ENCODE assay signal across 1 cellular context in genomic region chr4:83129258-83129657, GRCh38.
TF ChIP-seq lines count a peak whose summit lies in the region.

No MANE protein-coding gene starts in this region.

TF ChIP-seq in IMR-90, 13 proteins besides CTCF, POLR2A, EP300 and RAD21 (continued from another document):
- no peak for TF ChIP-seq USF2 (IDR thresholded peaks at IDR 0.05; ENCODE audit: low read depth, low read length)
- TF ChIP-seq CEBPB (IDR thresholded peaks at IDR 0.05; ENCODE audit: low read depth, low read length) = no peak
- no peak for TF ChIP-seq NFE2L2 (IDR thresholded peaks at IDR 0.05; ENCODE audit: low read depth, low read length)
- no peak for TF ChIP-seq MAFK (IDR thresholded peaks at IDR 0.05; ENCODE audit: low read depth, low read length)
- no peak for TF ChIP-seq BHLHE40 (IDR thresholded peaks at IDR 0.05; ENCODE audit: low read depth, low read length)
- no peak for TF ChIP-seq ELK1 (IDR thresholded peaks at IDR 0.05; ENCODE audit: borderline replicate concordance, low read depth, low read length)
- TF ChIP-seq MXI1 (IDR thresholded peaks at IDR 0.05; ENCODE audit: borderline replicate concordance, low read depth, low read length) = no peak
